ENCODE assay signal across 8 cellular contexts in the genomic region with DNA sequence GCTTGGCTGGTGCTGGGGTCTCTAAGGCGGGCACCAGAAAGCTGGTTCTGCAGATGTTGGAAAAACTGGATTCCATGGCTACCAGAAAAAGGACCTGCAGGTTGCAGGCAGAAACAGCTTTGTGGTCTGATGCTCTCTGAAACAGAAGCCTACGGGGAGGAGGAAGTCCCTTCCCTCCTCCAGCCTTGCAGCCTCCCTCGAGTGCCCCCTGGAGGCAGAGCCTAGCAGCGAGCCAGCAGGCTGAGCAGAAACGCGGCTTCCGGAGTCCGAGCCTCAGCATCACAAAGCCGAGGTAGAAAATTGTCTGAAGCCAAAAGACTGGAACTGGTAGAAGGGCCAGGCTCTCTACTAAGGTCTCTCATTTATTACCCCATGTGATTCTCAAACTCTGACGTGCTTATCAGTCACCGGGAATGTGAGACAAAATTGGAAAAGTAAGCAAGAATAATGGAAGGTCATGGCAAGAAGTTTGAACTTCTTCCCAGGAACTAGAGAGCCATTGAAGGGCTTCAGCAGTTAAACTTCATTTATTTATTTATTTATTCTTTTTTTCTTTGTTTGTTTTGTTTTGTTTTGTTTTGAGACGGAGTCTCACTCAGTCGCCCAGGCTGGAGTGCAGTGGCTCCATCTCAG.
DNase-seq lines count a peak whose midpoint lies in the region; ATAC-seq, FAIRE-seq and TF ChIP-seq lines count a peak whose summit lies in the region.

No MANE protein-coding gene starts in this region.

- peak overlapping the region; percentile 46 to 64 (median 56) for H3K4me3 Mint-ChIP-seq in T-cell

- peak; percentile 93 for FAIRE-seq in GM12891 (lab: Jason Lieb, UNC)

- H3K9me3 ChIP-seq in adipocyte (ENCODE audit: control insufficient read depth, low read length), result no peaks in the 10 kb centered on the region

- peaks cover 22 to 37% (median 33%) of the 10 kb centered on the region in 3 donors for H3K4me1 Mint-ChIP-seq in T-cell

- intact Hi-C loops in left ventricle myocardium superior (cut with micrococcal nuclease), result no loop called here
- intact Hi-C loops in sciatic nerve (cut with DNase I), result no loop called here

- no peaks in the 10 kb centered on the region for H3K27me3 Mint-ChIP-seq in T-cell

- H3K27ac Mint-ChIP-seq in T-cell, result peak overlapping the region; percentile 20 to 61

- CTCF ChIA-PET in T-cell (lab: Charles Lee), result interaction anchor here (0.6 to 8.2 kb wide), 35 partner anchors 8 to 1888 kb away, joined by 3 to 104 read pairs (median 6); no protein-coding TSS in a partner anchor

- no peak overlapping the region for H3K9ac ChIP-seq in adipocyte (ENCODE audit: low read length)

- H3K36me3 Mint-ChIP-seq in T-cell, result peaks cover 2% of the 10 kb centered on the region

- H3K27me3 ChIP-seq in adipocyte (replicated peaks; ENCODE audit: control insufficient read depth, insufficient read depth, low read length), result no peaks in the 10 kb centered on the region

- POLR2A ChIA-PET in T-cell (lab: Charles Lee), result interaction anchor here in 1 of 2 donors (0.7 kb wide), 1 partner anchor 1172 kb away, joined by 18 read pairs; no protein-coding TSS in a partner anchor

- peak; percentile 60 for DNase-seq in GM12891 (ENCODE audit: insufficient read length, low spot score)
- peak; percentile 55 for DNase-seq in NCI-H1048 (lab: John Stamatoyannopoulos, UW)
- DNase-seq in T-cell, result peak; percentile 68 to 93 (median 82)
- DNase-seq in adipocyte (ENCODE audit: low read depth), result peak; percentile 92
- peak; percentile 90 for DNase-seq in left ventricle myocardium superior
- peak; percentile 93 for DNase-seq in sciatic nerve (ENCODE audit: low spot score)
- no peak for DNase-seq in DMS79 treated with DMSO at 0.1 percent for 48 hours (lab: John Stamatoyannopoulos, UW)

- no peak for TF ChIP-seq POLR2A in GM12891 (IDR thresholded peaks at IDR 0.05; ENCODE audit: low read depth, low read length)

- ATAC-seq in HG02610 (IDR thresholded peaks at IDR 0.05; ENCODE audit: unreplicated experiment) (peak; percentile 88), T-cell (replicated peaks in 1 of 4) (peak; percentile 90 to 99 (median 96)), left ventricle myocardium superior (peak; percentile 88), sciatic nerve (peak; percentile 91)

- no peaks in the 10 kb centered on the region for H3K36me3 ChIP-seq in adipocyte (ENCODE audit: control insufficient read depth, insufficient read depth, low read length, severe bottlenecking)

- no peaks in the 10 kb centered on the region for H3K9me3 Mint-ChIP-seq in T-cell

- H3K4me3 ChIP-seq in adipocyte (ENCODE audit: low read length), result no peak overlapping the region

- no peaks in the 10 kb centered on the region for H3K4me1 ChIP-seq in adipocyte (ENCODE audit: control insufficient read depth, insufficient read depth, low read length)

TF ChIP-seq in GM12891, 5 proteins besides CTCF, POLR2A, EP300 and RAD21:
- TF ChIP-seq POU2F2 (IDR thresholded peaks at IDR 0.05; ENCODE audit: low read depth, low read length), result no peak
- peak; percentile 83 for TF ChIP-seq SPI1 (IDR thresholded peaks at IDR 0.05; ENCODE audit: low read depth, low read length)
TF ChIP-seq in GM12891: peak in this region for 1.
